ENCODE assay signal across 16 cellular contexts in the genomic region with DNA sequence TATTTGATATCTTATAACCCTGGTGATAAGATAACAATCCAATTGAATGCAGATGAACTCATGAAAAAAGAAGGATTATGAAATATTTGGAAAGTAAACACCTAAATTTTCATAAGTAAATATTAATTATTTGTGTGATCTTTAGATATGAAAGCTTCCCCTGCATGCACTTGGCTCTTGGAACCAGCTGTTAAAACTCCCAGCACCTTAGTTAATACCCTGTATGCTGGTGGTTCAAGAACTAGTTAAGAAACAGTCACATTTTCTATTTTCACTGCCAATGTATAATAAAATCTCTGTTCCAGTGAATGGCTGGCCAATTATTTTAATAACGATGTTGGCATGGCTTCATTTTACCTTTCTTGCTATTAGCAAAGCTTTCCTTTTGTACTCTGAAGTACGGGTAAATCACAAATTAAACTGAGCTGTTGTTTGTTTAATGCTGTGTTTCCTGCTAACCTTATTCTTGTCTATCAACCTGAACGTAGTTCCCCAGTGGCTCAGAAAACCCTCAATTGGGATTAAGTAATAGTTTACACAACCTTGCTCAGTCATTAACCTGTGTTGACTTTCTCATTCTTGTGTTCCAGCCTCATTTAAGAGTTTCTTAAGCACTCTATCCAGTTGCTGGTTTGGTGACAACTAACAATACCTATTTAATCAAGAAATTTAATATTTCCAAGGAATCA. TPM values are rescaled to one million over a fixed set of nuclear protein-coding genes. Genes with fewer than 3 reads are reported as not detected.
A peak's percentile ranks its signal among the peaks of the same experiment; 100 is the strongest.
DNase-seq lines count a peak whose midpoint lies in the region; ATAC-seq, FAIRE-seq and TF ChIP-seq lines count a peak whose summit lies in the region.
"Had no signal": no experiment of that assay in that cellular context is flagged by ENCODE, and none has a peak within 500 bp of the region (broad histone marks: within the 10 kb centered on the region; RNA-seq: fewer than 3 reads in every experiment).

No MANE protein-coding gene starts in this region.

- TF ChIP-seq POLR2A in GM12892 (IDR thresholded peaks at IDR 0.05; ENCODE audit: low read depth, low read length): no peak

- intact Hi-C loops in Caco-2 (cut with micrococcal nuclease; ENCODE audit: unreplicated experiment): loop anchor here (2.0 to 5.0 kb wide), 2 partner anchors 14 to 96 kb away; no protein-coding TSS in a partner anchor
- intact Hi-C loops in heart right ventricle (cut with DNase I): no loop called here

- peak; percentile 91 for ATAC-seq in left lobe of liver
- ATAC-seq in heart right ventricle: no peak

- WGBS in heart right ventricle, 2 donors: 73 to 74% methylated on average over 3 of the region's 3 CpGs

- BruUV-seq in Caco-2 (replicated peaks; lab: Mats Ljungman, UMichigan): no TSS peak

- H3K36me3 ChIP-seq in Caco-2 (ENCODE audit: control insufficient read depth, insufficient read depth, low read length) (no peaks in the 10 kb centered on the region), OCI-LY3 (replicated peaks; ENCODE audit: low read depth, low read length) (peaks cover 9% of the 10 kb centered on the region), heart right ventricle (no peaks in the 10 kb centered on the region)
- H3K36me3 ChIP-seq: neutrophil, vagina had no signal

- H3K4me1 ChIP-seq in Caco-2 (peaks cover 19% of the 10 kb centered on the region), OCI-LY3 (ENCODE audit: low read length) (peaks cover 43% of the 10 kb centered on the region), heart right ventricle (peaks cover 0 to 19% (median 7%) of the 10 kb centered on the region in 9 donors)
- H3K4me1 ChIP-seq: vagina had no signal

- no peak overlapping the region for H3K27ac Mint-ChIP-seq in Caco-2 (ENCODE audit: unreplicated experiment)
- H3K27ac Mint-ChIP-seq: activated naive CD4-positive, alpha-beta T cell treated with anti-CD3 and anti-CD28 coated beads for 36 hours had no signal

- no peaks in the 10 kb centered on the region for H3K9me3 Mint-ChIP-seq in Caco-2 (ENCODE audit: unreplicated experiment)
- H3K9me3 Mint-ChIP-seq: activated naive CD4-positive, alpha-beta T cell treated with anti-CD3 and anti-CD28 coated beads for 36 hours had no signal

- POLR2A ChIA-PET in Caco-2 (lab: Charles Lee): no interaction called here

- H3K9ac ChIP-seq in OCI-LY3 (ENCODE audit: low read length): peak overlapping the region; percentile 43

- H3K27ac ChIP-seq in OCI-LY3 (ENCODE audit: low read length) (peak overlapping the region; percentile 68), heart right ventricle (no peak overlapping the region)
- H3K27ac ChIP-seq: neutrophil, SK-N-MC, vagina had no signal

- H3K36me3 Mint-ChIP-seq in Caco-2 (ENCODE audit: insufficient read depth, unreplicated experiment): peaks cover 27% of the 10 kb centered on the region

- H3K79me2 ChIP-seq in OCI-LY3 (ENCODE audit: low read length): peaks cover 61% of the 10 kb centered on the region

- no peak for DNase-seq in Caco-2
- peak; percentile 96 for DNase-seq in NCI-H1417 treated with DMSO at 0.1 percent for 48 hours (lab: John Stamatoyannopoulos, UW)
- DNase-seq in left lobe of liver (ENCODE audit: low spot score): no peak
- no peak for DNase-seq in activated naive CD4-positive, alpha-beta T cell treated with Interleukin-2 at 50 U/mL for 16 hours
- DNase-seq in Kasumi-1 (lab: John Stamatoyannopoulos, UW): no peak
- DNase-seq in heart right ventricle: no peak
- no peak for DNase-seq in GM12892 (ENCODE audit: insufficient read length)
- DNase-seq: activated naive CD4-positive, alpha-beta T cell treated with anti-CD3 and anti-CD28 coated beads for 36 hours; DMS 273 treated with DMSO at 0.1 percent for 48 hours; NCI-H82; stimulated activated CD8-positive, alpha-beta memory T cell treated with anti-CD3 and anti-CD28 coated beads, Interleukin-4, amount 100 ng/mL, for 48 hours had no signal

- no peaks in the 10 kb centered on the region for H3K27me3 ChIP-seq in Caco-2 (replicated peaks; ENCODE audit: control insufficient read depth, insufficient read depth, low read length)
- H3K27me3 ChIP-seq in OCI-LY3 (ENCODE audit: low read depth, low read length): no peaks in the 10 kb centered on the region
- no peaks in the 10 kb centered on the region for H3K27me3 ChIP-seq in heart right ventricle
- H3K27me3 ChIP-seq: neutrophil, vagina had no signal

- H3K4me3 ChIP-seq in Caco-2 (ENCODE audit: low read depth, low read length) (no peak overlapping the region), OCI-LY3 (ENCODE audit: low read length) (peak overlapping the region; percentile 46), heart right ventricle (no peak overlapping the region)
- H3K4me3 ChIP-seq: SK-N-MC, vagina had no signal

- CTCF ChIA-PET in Caco-2 (lab: Charles Lee): no interaction called here

- TF ChIP-seq CTCF in Caco-2 (IDR thresholded peaks at IDR 0.05; ENCODE audit: insufficient read depth in 1 of 2, low read depth in 1 of 2, low read length in 1 of 2, severe bottlenecking in 1 of 2, unreplicated experiment in 1 of 2) (no peak), OCI-LY3 (IDR thresholded peaks at IDR 0.05; ENCODE audit: low read depth, low read length) (no peak), heart right ventricle (IDR thresholded peaks at IDR 0.05) (no peak)

- H2AFZ ChIP-seq in OCI-LY3 (ENCODE audit: low read depth, low read length): no peak overlapping the region

- H3K9me3 ChIP-seq in Caco-2: no peaks in the 10 kb centered on the region
- no peaks in the 10 kb centered on the region for H3K9me3 ChIP-seq in OCI-LY3 (ENCODE audit: insufficient read depth, low read length)
- H3K9me3 ChIP-seq in heart right ventricle: no peaks in the 10 kb centered on the region
- H3K9me3 ChIP-seq: neutrophil, vagina had no signal

- FAIRE-seq in GM12892 (lab: Jason Lieb, UNC): no peak
- FAIRE-seq: endothelial cell of umbilical vein had no signal

- peak overlapping the region; percentile 84 for H3K4me2 ChIP-seq in OCI-LY3 (ENCODE audit: low read length)

- peaks cover 36% of the 10 kb centered on the region for H3K4me1 Mint-ChIP-seq in Caco-2 (ENCODE audit: low read depth, unreplicated experiment)

- H3K4me3 Mint-ChIP-seq in Caco-2 (ENCODE audit: unreplicated experiment): peak overlapping the region; percentile 35
- H3K4me3 Mint-ChIP-seq: activated naive CD4-positive, alpha-beta T cell treated with anti-CD3 and anti-CD28 coated beads for 36 hours had no signal

- no peaks in the 10 kb centered on the region for H4K20me1 ChIP-seq in OCI-LY3 (ENCODE audit: insufficient read depth, low read length)

- no peaks in the 10 kb centered on the region for H3K27me3 Mint-ChIP-seq in Caco-2 (ENCODE audit: insufficient read depth, unreplicated experiment)

RNA-seq across cellular contexts. Expression of a gene that starts 38.9 kb away (rescaled TPM):
- total RNA-seq in Caco-2 (2022): 72.6 and 82.9 TPM in 2 replicates
- total RNA-seq in left lobe of liver: 32.2 TPM
- 10 to 100 TPM; 11.0 to 23.3 (median 15.6) TPM for total RNA-seq in heart right ventricle
- polyA plus RNA-seq in heart right ventricle: 1 to 10 TPM; 3.1 to 4.7 TPM
- 0.25 TPM for polyA plus RNA-seq in GM12892 (2012; ENCODE audit: missing spikeins)
